ENCODE assay signal across 8 cellular contexts in the genomic region with DNA sequence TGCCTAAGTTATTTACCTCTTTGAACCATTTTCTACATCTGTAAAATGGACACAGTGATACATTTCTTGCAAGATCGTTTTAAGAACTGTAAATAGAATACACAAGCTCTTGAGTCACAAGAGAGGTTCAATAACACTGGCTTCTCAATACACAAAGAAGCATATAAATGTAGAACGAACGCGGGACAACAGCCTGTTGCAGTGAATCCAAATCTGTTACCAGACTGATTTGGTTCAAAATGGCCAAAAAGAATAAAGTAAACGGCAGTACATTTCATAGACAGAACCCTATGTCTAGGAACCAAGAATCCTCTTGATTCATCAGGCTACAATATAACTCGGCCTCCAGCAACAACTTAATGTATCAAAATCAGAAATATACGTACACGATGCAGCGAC. TPM values are rescaled to one million over a fixed set of nuclear protein-coding genes. Genes with fewer than 3 reads are reported as not detected.
DNase-seq lines count a peak whose midpoint lies in the region; ATAC-seq and TF ChIP-seq lines count a peak whose summit lies in the region.

No MANE protein-coding gene starts in this region.

- TF ChIP-seq CTCF in CD4-positive, alpha-beta T cell (IDR thresholded peaks at IDR 0.05): no peak

- H3K4me1 Mint-ChIP-seq in CD4-positive, alpha-beta T cell (ENCODE audit: low read depth): peaks cover 60% of the 10 kb centered on the region
- peaks cover 40% of the 10 kb centered on the region for H3K4me1 Mint-ChIP-seq in activated CD4-positive, alpha-beta memory T cell treated with anti-CD3 and anti-CD28 coated beads for 36 hours (ENCODE audit: low read depth)
- peaks cover 43 to 59% of the 10 kb centered on the region in 2 donors for H3K4me1 Mint-ChIP-seq in immature natural killer cell

- no peaks in the 10 kb centered on the region for H3K9me3 Mint-ChIP-seq in CD4-positive, alpha-beta T cell
- no peaks in the 10 kb centered on the region for H3K9me3 Mint-ChIP-seq in activated CD4-positive, alpha-beta memory T cell treated with anti-CD3 and anti-CD28 coated beads for 36 hours
- no peaks in the 10 kb centered on the region for H3K9me3 Mint-ChIP-seq in immature natural killer cell

- no peaks in the 10 kb centered on the region for H3K9me3 ChIP-seq in CD4-positive, alpha-beta T cell (ENCODE audit: control insufficient read depth, low read length)
- H3K9me3 ChIP-seq in HAP-1: no peaks in the 10 kb centered on the region

- peak; percentile 37 for ATAC-seq in CD4-positive, alpha-beta T cell (ENCODE audit: poor library complexity)
- ATAC-seq in HG03571 (IDR thresholded peaks at IDR 0.05; ENCODE audit: unreplicated experiment): no peak

- no peaks in the 10 kb centered on the region for H3K27me3 ChIP-seq in CD4-positive, alpha-beta T cell (ENCODE audit: control insufficient read depth, insufficient read depth, low read length)
- no peaks in the 10 kb centered on the region for H3K27me3 ChIP-seq in HAP-1 (ENCODE audit: low read depth)

- CTCF ChIA-PET in CD4-positive, alpha-beta T cell (lab: Charles Lee): no interaction called here
- CTCF ChIA-PET in activated CD4-positive, alpha-beta memory T cell treated with anti-CD3 and anti-CD28 coated beads for 36 hours (lab: Charles Lee): interaction anchor here (0.9 to 4.7 kb wide), 6 partner anchors 10 to 242 kb away, joined by 4 to 46 read pairs (median 5); no protein-coding TSS in a partner anchor

- H3K27ac ChIP-seq in CD4-positive, alpha-beta T cell (ENCODE audit: low read depth, low read length): no peak overlapping the region
- H3K27ac ChIP-seq in temporal lobe (ENCODE audit: low read depth, low read length): peak overlapping the region; percentile 45

- intact Hi-C loops in CD4-positive, alpha-beta T cell (cut with DNase I, micrococcal nuclease): loop anchor here (10.0 kb wide), 1 partner anchor 324 kb away; no protein-coding TSS in a partner anchor
- intact Hi-C loops in activated CD4-positive, alpha-beta memory T cell treated with anti-CD3 and anti-CD28 coated beads for 36 hours (cut with micrococcal nuclease): no loop called here

- H3K36me3 Mint-ChIP-seq in CD4-positive, alpha-beta T cell (ENCODE audit: low read depth): peaks cover 29% of the 10 kb centered on the region
- H3K36me3 Mint-ChIP-seq in activated CD4-positive, alpha-beta memory T cell treated with anti-CD3 and anti-CD28 coated beads for 36 hours: peaks cover 14% of the 10 kb centered on the region
- H3K36me3 Mint-ChIP-seq in immature natural killer cell: no peaks in the 10 kb centered on the region

- H3K27ac Mint-ChIP-seq in CD4-positive, alpha-beta T cell: peak overlapping the region; percentile 91
- peak overlapping the region; percentile 93 for H3K27ac Mint-ChIP-seq in activated CD4-positive, alpha-beta memory T cell treated with anti-CD3 and anti-CD28 coated beads for 36 hours
- H3K27ac Mint-ChIP-seq in immature natural killer cell: peak overlapping the region; percentile 90 to 96 (median 92)

- no peak for DNase-seq in CD4-positive, alpha-beta T cell
- no peak for DNase-seq in HAP-1 (ENCODE audit: low spot score in 2 of 2)
- DNase-seq in activated CD4-positive, alpha-beta memory T cell treated with anti-CD3 and anti-CD28 coated beads for 36 hours: no peak
- no peak for DNase-seq in immature natural killer cell
- no peak for DNase-seq in SIG-M5 treated with dmso at 0.1 percent for 504 hours (lab: John Stamatoyannopoulos, UW; ENCODE audit: unreplicated experiment)
- DNase-seq in glomerular visceral epithelial cell (ENCODE audit: extremely low spot score): no peak

- in situ Hi-C loops in HAP-1 (cut with MboI; ENCODE audit: low sequenced_read_pairs): no loop called here

- H3K4me1 ChIP-seq in HAP-1: peaks cover 8% of the 10 kb centered on the region

- POLR2A ChIA-PET in CD4-positive, alpha-beta T cell (lab: Charles Lee): interaction anchor here (1.0 kb wide), 1 partner anchor 11 kb away, joined by 4 read pairs; no protein-coding TSS in a partner anchor
- POLR2A ChIA-PET in activated CD4-positive, alpha-beta memory T cell treated with anti-CD3 and anti-CD28 coated beads for 36 hours (lab: Charles Lee): no interaction called here

- H3K36me3 ChIP-seq in HAP-1 (replicated peaks): no peaks in the 10 kb centered on the region

- H3K4me3 ChIP-seq in HAP-1: peak overlapping the region; percentile 57

- H3K4me3 Mint-ChIP-seq in CD4-positive, alpha-beta T cell: peak overlapping the region; percentile 95
- H3K4me3 Mint-ChIP-seq in activated CD4-positive, alpha-beta memory T cell treated with anti-CD3 and anti-CD28 coated beads for 36 hours: peak overlapping the region; percentile 99
- peak overlapping the region; percentile 95 to 98 (median 95) for H3K4me3 Mint-ChIP-seq in immature natural killer cell

- peaks cover 1% of the 10 kb centered on the region for H3K27me3 Mint-ChIP-seq in CD4-positive, alpha-beta T cell
- no peaks in the 10 kb centered on the region for H3K27me3 Mint-ChIP-seq in activated CD4-positive, alpha-beta memory T cell treated with anti-CD3 and anti-CD28 coated beads for 36 hours
- H3K27me3 Mint-ChIP-seq in immature natural killer cell (ENCODE audit: low read depth in 3 of 3): peaks cover 9 to 12% (median 9%) of the 10 kb centered on the region in 3 donors

RNA-seq across cellular contexts. Expression of gene MTPAP, which starts 0.7 kb away (rescaled TPM):
- total RNA-seq in CD4-positive, alpha-beta T cell: 10 to 100 TPM; 33.0 to 35.1 TPM
- total RNA-seq in activated CD4-positive, alpha-beta memory T cell treated with anti-CD3 and anti-CD28 coated beads for 36 hours: 10 to 100 TPM; 35.1 to 35.4 TPM
- 1 to 10 TPM; 3.7 to 7.7 (median 6.4) TPM for polyA plus RNA-seq in immature natural killer cell
- 33.7 TPM for total RNA-seq in temporal lobe
